8 cellular contexts compared by ENCODE assay signal in genomic region chr12:54005853-54006699, GRCh38. TPM values are rescaled to one million over a fixed set of nuclear protein-coding genes. Genes with fewer than 3 reads are reported as not detected.
DNase-seq lines count a peak whose midpoint lies in the region; ATAC-seq, FAIRE-seq and TF ChIP-seq lines count a peak whose summit lies in the region.

No MANE protein-coding gene starts in this region.

- no peak for TF ChIP-seq POLR2A in H54 (IDR thresholded peaks at IDR 0.05; ENCODE audit: low read depth, low read length)

- DNase-seq in DMS79 treated with DMSO at 0.1 percent for 48 hours (lab: John Stamatoyannopoulos, UW): peak; percentile 43
- DNase-seq in H54 (ENCODE audit: insufficient read length, low spot score): peak; percentile 89
- DNase-seq in NCI-H2029 (lab: John Stamatoyannopoulos, UW): peak; percentile 31
- DNase-seq in activated CD4-positive, CD25-positive, alpha-beta regulatory T cell treated with anti-CD3 and anti-CD28 coated beads, Interleukin-2, amount 50 U/mL, for 16 hours (ENCODE audit: low read depth, low spot score): peak; percentile 75
- peak; percentile 46 for DNase-seq in bronchial epithelial cell (ENCODE audit: low read depth)
- peak; percentile 85 for DNase-seq in kidney tubule cell (ENCODE audit: low spot score)
- peak; percentile 65 to 80 for DNase-seq in stimulated activated CD4-positive, alpha-beta T cell treated with anti-CD3 and anti-CD28 coated beads, Interleukin-1b, Interleukin-23, amount 100 ng/mL, for 1 hour (ENCODE audit: low read depth in 2 of 2)

- no peaks in the 10 kb centered on the region for H3K36me3 ChIP-seq in bronchial epithelial cell (ENCODE audit: control insufficient read depth, insufficient read depth, low read length)

- no peak for ATAC-seq in HG03108 (IDR thresholded peaks at IDR 0.05; ENCODE audit: unreplicated experiment)

- peak overlapping the region; percentile 5 for H3K4me3 ChIP-seq in bronchial epithelial cell (ENCODE audit: low read depth, low read length)

- peaks cover 87% of the 10 kb centered on the region for H3K27me3 ChIP-seq in bronchial epithelial cell (ENCODE audit: control insufficient read depth, insufficient read depth, low read length)

- TF ChIP-seq CTCF in bronchial epithelial cell (IDR thresholded peaks at IDR 0.05; ENCODE audit: insufficient read depth, low read length, severe bottlenecking): peak; percentile 91

- FAIRE-seq in H54 (lab: Jason Lieb, UNC) (no peak), bronchial epithelial cell (lab: Jason Lieb, UNC) (no peak)

RNA-seq across cellular contexts. Expression of gene HOXC8, which starts 2.7 kb away (rescaled TPM):
- not detected in 2 replicates for total RNA-seq in bronchial epithelial cell

RNA-seq across cellular contexts. Expression of gene HOXC9, which starts 6.1 kb away (rescaled TPM):
- total RNA-seq in bronchial epithelial cell: not detected in 2 replicates

RNA-seq across cellular contexts. Expression of gene HOXC10, which starts 21.1 kb away (rescaled TPM):
- not detected in 2 replicates for total RNA-seq in bronchial epithelial cell

RNA-seq across cellular contexts. Expression of gene HOXC6, which starts 22.2 kb away (rescaled TPM):
- total RNA-seq in bronchial epithelial cell: not detected in 2 replicates

RNA-seq across cellular contexts. Expression of gene HOXC5, which starts 26.8 kb away (rescaled TPM):
- total RNA-seq in bronchial epithelial cell: not detected in 2 replicates

Comparison
In these comparisons a context has a peak if more than half of its experiments do, and no peak if none do; other contexts are left out.
1. DNase-seq: peak in every context shown above with its lines; median percentile 89 in H54; 85 in kidney tubule cell; 75 in activated CD4-positive, CD25-positive, alpha-beta regulatory T cell treated with anti-CD3 and anti-CD28 coated beads, Interleukin-2, amount 50 U/mL, for 16 hours; 72 in stimulated activated CD4-positive, alpha-beta T cell treated with anti-CD3 and anti-CD28 coated beads, Interleukin-1b, Interleukin-23, amount 100 ng/mL, for 1 hour; 46 in bronchial epithelial cell; 43 in DMS79 treated with DMSO at 0.1 percent for 48 hours; 31 in NCI-H2029.